24 cellular contexts compared by ENCODE assay signal in genomic region chr2:241632478-241633325, GRCh38. TPM values are rescaled to one million over a fixed set of nuclear protein-coding genes. Genes with fewer than 3 reads are reported as not detected.
DNase-seq lines count a peak whose midpoint lies in the region; ATAC-seq, FAIRE-seq and TF ChIP-seq lines count a peak whose summit lies in the region.
"Had no signal": no experiment of that assay in that cellular context is flagged by ENCODE, and none has a peak within 500 bp of the region (broad histone marks: within the 10 kb centered on the region; RNA-seq: fewer than 3 reads in every experiment).

No MANE protein-coding gene starts in this region.

- H3K27me3 ChIP-seq in HepG2 (ENCODE audit: control insufficient read depth in 1 of 2, insufficient read depth in 2 of 2, low read length in 2 of 2) (no peaks in the 10 kb centered on the region; a peak in 1 of 5 replicates), right lobe of liver (no peaks in the 10 kb centered on the region)

- H3K9me3 ChIP-seq in HepG2 (ENCODE audit: low read length), result no peaks in the 10 kb centered on the region
- H3K9me3 ChIP-seq in right lobe of liver, result no peaks in the 10 kb centered on the region
- no peaks in the 10 kb centered on the region for H3K9me3 ChIP-seq in kidney (ENCODE audit: control insufficient read depth in 1 of 2, low read length in 2 of 2)
- H3K9me3 ChIP-seq: A549, Caco-2 had no signal

- H3K4me1 ChIP-seq in HepG2 (ENCODE audit: insufficient read depth, low read length), result peaks cover 16% of the 10 kb centered on the region
- H3K4me1 ChIP-seq in right lobe of liver, result peaks cover 0 to 10% (median 0%) of the 10 kb centered on the region in 4 donors
- H3K4me1 ChIP-seq in kidney (ENCODE audit: control insufficient read depth in 1 of 2, insufficient read depth in 1 of 2, low read depth in 1 of 2, low read length in 2 of 2), result peaks cover 6 to 14% of the 10 kb centered on the region in 2 donors
- H3K4me1 ChIP-seq: Caco-2 had no signal

- no peak for ATAC-seq in HepG2
- ATAC-seq in right lobe of liver, result no peak
- no peak for ATAC-seq in HG03565 (IDR thresholded peaks at IDR 0.05; ENCODE audit: unreplicated experiment)
- ATAC-seq: A549, Panc1, T-cell had no signal

- no peak overlapping the region for H2AFZ ChIP-seq in HepG2 (ENCODE audit: low read length)

- H3K9ac ChIP-seq in HepG2 (ENCODE audit: insufficient read depth, low read depth, low read length) (no peak overlapping the region), kidney (ENCODE audit: low read length in 2 of 2) (no peak overlapping the region)

- no peak overlapping the region for H3K4me2 ChIP-seq in HepG2 (ENCODE audit: low read depth, low read length)
- H3K4me2 ChIP-seq: A549 had no signal

- no peak overlapping the region for H3K27ac ChIP-seq in HepG2 (ENCODE audit: extremely low read length, insufficient read depth, low read length)
- no peak overlapping the region for H3K27ac ChIP-seq in right lobe of liver
- no peak overlapping the region for H3K27ac ChIP-seq in kidney (ENCODE audit: low read depth in 2 of 2, low read length in 2 of 2)
- H3K27ac ChIP-seq: A549, RWPE1 had no signal

- no peak overlapping the region for H3K4me3 ChIP-seq in HepG2 (replicated peaks in 1 of 3; ENCODE audit: insufficient read depth in 1 of 3, low read depth in 2 of 3, low read length in 3 of 3)
- H3K4me3 ChIP-seq in right lobe of liver, result no peak overlapping the region
- H3K4me3 ChIP-seq in kidney (ENCODE audit: low read length in 2 of 2), result no peak overlapping the region
- H3K4me3 ChIP-seq: A549 had no signal

- WGBS in HepG2 (ENCODE audit: low lambda C conversion rate), result 98% methylated on average over 39 of the region's 39 CpGs
- 92% methylated on average over 21 of the region's 39 CpGs for WGBS in right lobe of liver (ENCODE audit: insufficient coverage, low coverage, low lambda C conversion rate, missing lambda C conversion rate)

- intact Hi-C loops in HepG2 (cut with micrococcal nuclease; ENCODE audit: unreplicated experiment), result no loop called here
- intact Hi-C loops in right lobe of liver (cut with DNase I), result no loop called here
- intact Hi-C loops in kidney (cut with DNase I), result no loop called here

- POLR2A ChIA-PET in HepG2 (lab: Yijun Ruan, JAX), result interaction anchor here (1.6 kb wide), 1 partner anchor 22 kb away, joined by 3 read pairs; no protein-coding TSS in a partner anchor

- no peak for DNase-seq in HepG2 (ENCODE audit: low spot score)
- DNase-seq in right lobe of liver, result no peak
- DNase-seq in NCI-H510A treated with DMSO at 0.1 percent for 48 hours (lab: John Stamatoyannopoulos, UW), result peak; percentile 91
- DNase-seq in kidney, result peak; percentile 62
- no peak for DNase-seq in midbrain (lab: John Stamatoyannopoulos, UW)
- no peak for DNase-seq in DMS 273 (lab: John Stamatoyannopoulos, UW; ENCODE audit: unreplicated experiment)
- DNase-seq: AML-193; C1 segment of cervical spinal cord; Caco-2; CD4-positive, alpha-beta memory T cell; GOT3; HCEC 1CT; NCI-H1048; NCI-H1436 treated with DMSO at 0.1 percent for 48 hours; NCI-H2029; NCI-H2171 treated with DMSO at 0.1 percent for 48 hours; NCI-H526; NCI-H82; SHP77; T-cell had no signal

- peaks cover 2% of the 10 kb centered on the region for H4K20me1 ChIP-seq in HepG2 (ENCODE audit: insufficient read depth, low read length)

- H3K79me2 ChIP-seq in HepG2 (ENCODE audit: insufficient read depth, low read length), result peaks cover 76% of the 10 kb centered on the region

- FAIRE-seq in HepG2 (lab: Jason Lieb, UNC) (no peak), kidney (lab: Jason Lieb, UNC) (no peak)
- FAIRE-seq: A549 had no signal

- TF ChIP-seq POLR2A in HepG2 (IDR thresholded peaks at IDR 0.05; ENCODE audit: insufficient read depth in 1 of 2, low read depth in 2 of 2, low read length in 2 of 2), result no peak
- TF ChIP-seq POLR2A in right lobe of liver (IDR thresholded peaks at IDR 0.05), result no peak

- BruUV-seq in HepG2 (replicated peaks; lab: Mats Ljungman, UMichigan), result no TSS peak

- H3K36me3 ChIP-seq in HepG2 (replicated peaks in 1 of 2; ENCODE audit: control insufficient read depth in 1 of 2, insufficient read depth in 2 of 2, low read length in 2 of 2) (peaks cover 20 to 62% of the 10 kb centered on the region in 2 experiments), right lobe of liver (peaks cover 0 to 38% (median 16%) of the 10 kb centered on the region in 4 donors), kidney (ENCODE audit: control insufficient read depth in 1 of 2, insufficient read depth in 2 of 2, low read length in 2 of 2) (peaks cover 6 to 14% of the 10 kb centered on the region in 2 donors)

- CTCF ChIA-PET in HepG2 (lab: Yijun Ruan, JAX; ENCODE audit: low intra/inter-chr PET ratio, low total read pairs), result no interaction called here

- in situ Hi-C loops in HepG2 (cut with HindIII; ENCODE audit: extremely low pct_ligation_motif_present, low pct_unique_long_range_greater_than_20kb), result loop anchor here (25.0 kb wide), 1 partner anchor 770 kb away; the partner anchor contains the start of gene AGXT

- TF ChIP-seq EP300 in HepG2 (IDR thresholded peaks at IDR 0.05; ENCODE audit: low read depth in 2 of 2, low read length in 2 of 2) (no peak), HepG2 (CRISPR knock-in tag; IDR thresholded peaks at IDR 0.05; ENCODE audit: borderline replicate concordance) (no peak)

- no peak for TF ChIP-seq RAD21 in HepG2 (CRISPR knock-in tag; IDR thresholded peaks at IDR 0.05)

- no peak for TF ChIP-seq CTCF in HepG2 (CRISPR knock-in tag; IDR thresholded peaks at IDR 0.05)
- TF ChIP-seq CTCF in right lobe of liver (IDR thresholded peaks at IDR 0.05), result no peak
- TF ChIP-seq CTCF in kidney (IDR thresholded peaks at IDR 0.05; ENCODE audit: borderline replicate concordance, extremely low read depth, insufficient read depth), result no peak

RNA-seq across cellular contexts. Expression of gene THAP4, which starts 4.3 kb away (rescaled TPM):
- total RNA-seq in HepG2 (2016; rRNA removed; fragmentation: Illumina TruSeq; extraction: Trizol) (68.2 and 75.7 TPM in 2 replicates), right lobe of liver (10 to 100 TPM; 22.1 to 39.2 (median 25.0) TPM), kidney (68.0 TPM)
- 133 and 143 TPM in 2 replicates for total RNA-seq in HepG2 (2016; cell fraction: cytosol; rRNA removed; fragmentation: Illumina TruSeq; extraction: Trizol; ENCODE audit: low read depth)
- total RNA-seq in HepG2 (2016; cell fraction: insoluble cytoplasmic fraction; rRNA removed; fragmentation: Illumina TruSeq; extraction: Trizol), result 59.6 and 76.6 TPM in 2 replicates
- 167 and 184 TPM in 2 replicates for total RNA-seq in HepG2 (2016; cell fraction: membrane; rRNA removed; fragmentation: Illumina TruSeq; extraction: Trizol)
- total RNA-seq in HepG2 (2016; cell fraction: nucleus; rRNA removed; fragmentation: Illumina TruSeq; extraction: Trizol), result 30.7 and 35.8 TPM in 2 replicates
- polyA plus RNA-seq in HepG2 (2011; rRNA removed) (59.7 and 70.2 TPM in 2 replicates), kidney (ENCODE audit: insufficient read depth, low read depth, low replicate concordance) (184 TPM)
- 54.6 and 83.4 TPM in 2 replicates for polyA plus RNA-seq in HepG2 (2011; cell fraction: cytosol; rRNA removed)
- polyA plus RNA-seq in HepG2 (2011; cell fraction: nucleus; rRNA removed), result 44.5 and 45.2 TPM in 2 replicates
- polyA plus RNA-seq in HepG2 (2012), result 52.8 and 71.5 TPM in 2 replicates
- polyA plus RNA-seq in HepG2 (2016; cell fraction: cytosol; fragmentation: Illumina TruSeq; extraction: Trizol; ENCODE audit: low read depth), result 151 and 156 TPM in 2 replicates
- 70.7 and 84.7 TPM in 2 replicates for polyA plus RNA-seq in HepG2 (2016; cell fraction: insoluble cytoplasmic fraction; fragmentation: Illumina TruSeq; extraction: Trizol; ENCODE audit: low read depth)
- 183 and 195 TPM in 2 replicates for polyA plus RNA-seq in HepG2 (2016; cell fraction: membrane; fragmentation: Illumina TruSeq; extraction: Trizol; ENCODE audit: low read depth)
- polyA plus RNA-seq in HepG2 (2016; cell fraction: nucleus; fragmentation: Illumina TruSeq; extraction: Trizol; ENCODE audit: insufficient read depth, low read depth), result 54.6 and 58.8 TPM in 2 replicates
- polyA minus RNA-seq in HepG2 (2011; rRNA and poly(A)+ RNA removed; ENCODE audit: low replicate concordance), result 38.3 and 105 TPM in 2 replicates
- polyA minus RNA-seq in HepG2 (2011; cell fraction: cytosol; rRNA and poly(A)+ RNA removed), result 40.5 and 45.2 TPM in 2 replicates
- 18.9 and 20.6 TPM in 2 replicates for polyA minus RNA-seq in HepG2 (2011; cell fraction: nucleus; rRNA and poly(A)+ RNA removed)

RNA-seq across cellular contexts. Expression of gene ATG4B, which starts 4.8 kb away (rescaled TPM):
- total RNA-seq in HepG2 (2016; rRNA removed; fragmentation: Illumina TruSeq; extraction: Trizol) (95.5 and 96.3 TPM in 2 replicates), right lobe of liver (10 to 100 TPM; 20.6 to 49.8 (median 39.3) TPM), kidney (81.0 TPM)
- 36.7 and 38.3 TPM in 2 replicates for total RNA-seq in HepG2 (2016; cell fraction: cytosol; rRNA removed; fragmentation: Illumina TruSeq; extraction: Trizol; ENCODE audit: low read depth)
- 89.4 and 100 TPM in 2 replicates for total RNA-seq in HepG2 (2016; cell fraction: insoluble cytoplasmic fraction; rRNA removed; fragmentation: Illumina TruSeq; extraction: Trizol)
- total RNA-seq in HepG2 (2016; cell fraction: membrane; rRNA removed; fragmentation: Illumina TruSeq; extraction: Trizol), result 29.3 and 29.5 TPM in 2 replicates
- total RNA-seq in HepG2 (2016; cell fraction: nucleus; rRNA removed; fragmentation: Illumina TruSeq; extraction: Trizol), result 81.6 and 83.5 TPM in 2 replicates
- polyA plus RNA-seq in HepG2 (2011; rRNA removed) (239 and 300 TPM in 2 replicates), kidney (ENCODE audit: insufficient read depth, low read depth, low replicate concordance) (56.6 TPM)
- polyA plus RNA-seq in HepG2 (2011; cell fraction: cytosol; rRNA removed), result 143 and 145 TPM in 2 replicates
- polyA plus RNA-seq in HepG2 (2011; cell fraction: nucleus; rRNA removed), result 1,044 and 1,316 TPM in 2 replicates
- polyA plus RNA-seq in HepG2 (2012), result 190 and 212 TPM in 2 replicates
- 14.7 and 15.7 TPM in 2 replicates for polyA plus RNA-seq in HepG2 (2016; cell fraction: cytosol; fragmentation: Illumina TruSeq; extraction: Trizol; ENCODE audit: low read depth)
- polyA plus RNA-seq in HepG2 (2016; cell fraction: insoluble cytoplasmic fraction; fragmentation: Illumina TruSeq; extraction: Trizol; ENCODE audit: low read depth), result 75.1 and 104 TPM in 2 replicates
- polyA plus RNA-seq in HepG2 (2016; cell fraction: membrane; fragmentation: Illumina TruSeq; extraction: Trizol; ENCODE audit: low read depth), result 19.2 and 21.6 TPM in 2 replicates
- 244 TPM in 2 replicates for polyA plus RNA-seq in HepG2 (2016; cell fraction: nucleus; fragmentation: Illumina TruSeq; extraction: Trizol; ENCODE audit: insufficient read depth, low read depth)
- 85.8 and 275 TPM in 2 replicates for polyA minus RNA-seq in HepG2 (2011; rRNA and poly(A)+ RNA removed; ENCODE audit: low replicate concordance)
- polyA minus RNA-seq in HepG2 (2011; cell fraction: cytosol; rRNA and poly(A)+ RNA removed), result 75.1 and 78.1 TPM in 2 replicates
- polyA minus RNA-seq in HepG2 (2011; cell fraction: nucleus; rRNA and poly(A)+ RNA removed), result 203 and 244 TPM in 2 replicates

RNA-seq across cellular contexts. Expression of gene DTYMK, which starts 53.9 kb away (rescaled TPM):
- total RNA-seq in HepG2 (2016; rRNA removed; fragmentation: Illumina TruSeq; extraction: Trizol) (124 and 134 TPM in 2 replicates), right lobe of liver (10 to 100 TPM in 5 of 6 experiments, 1 to 10 TPM in 1; 9.9 to 21.5 (median 10.4) TPM), kidney (19.0 TPM)
- total RNA-seq in HepG2 (2016; cell fraction: cytosol; rRNA removed; fragmentation: Illumina TruSeq; extraction: Trizol; ENCODE audit: low read depth), result 63.0 and 77.3 TPM in 2 replicates
- 125 and 130 TPM in 2 replicates for total RNA-seq in HepG2 (2016; cell fraction: insoluble cytoplasmic fraction; rRNA removed; fragmentation: Illumina TruSeq; extraction: Trizol)
- total RNA-seq in HepG2 (2016; cell fraction: membrane; rRNA removed; fragmentation: Illumina TruSeq; extraction: Trizol), result 99.9 and 116 TPM in 2 replicates
- 56.0 and 67.3 TPM in 2 replicates for total RNA-seq in HepG2 (2016; cell fraction: nucleus; rRNA removed; fragmentation: Illumina TruSeq; extraction: Trizol)
- polyA plus RNA-seq in HepG2 (2011; rRNA removed) (39.5 and 57.5 TPM in 2 replicates), kidney (ENCODE audit: insufficient read depth, low read depth, low replicate concordance) (27.1 TPM)
- 30.6 and 53.2 TPM in 2 replicates for polyA plus RNA-seq in HepG2 (2011; cell fraction: cytosol; rRNA removed)
- 36.9 and 39.6 TPM in 2 replicates for polyA plus RNA-seq in HepG2 (2011; cell fraction: nucleus; rRNA removed)
- 29.8 and 41.3 TPM in 2 replicates for polyA plus RNA-seq in HepG2 (2012)
- 57.1 and 73.3 TPM in 2 replicates for polyA plus RNA-seq in HepG2 (2016; cell fraction: cytosol; fragmentation: Illumina TruSeq; extraction: Trizol; ENCODE audit: low read depth)
- polyA plus RNA-seq in HepG2 (2016; cell fraction: insoluble cytoplasmic fraction; fragmentation: Illumina TruSeq; extraction: Trizol; ENCODE audit: low read depth), result 98.3 and 102 TPM in 2 replicates
- polyA plus RNA-seq in HepG2 (2016; cell fraction: membrane; fragmentation: Illumina TruSeq; extraction: Trizol; ENCODE audit: low read depth), result 74.9 and 82.8 TPM in 2 replicates
- 101 and 105 TPM in 2 replicates for polyA plus RNA-seq in HepG2 (2016; cell fraction: nucleus; fragmentation: Illumina TruSeq; extraction: Trizol; ENCODE audit: insufficient read depth, low read depth)
- 26.4 and 34.1 TPM in 2 replicates for polyA minus RNA-seq in HepG2 (2011; rRNA and poly(A)+ RNA removed; ENCODE audit: low replicate concordance)
- polyA minus RNA-seq in HepG2 (2011; cell fraction: cytosol; rRNA and poly(A)+ RNA removed), result 11.1 and 15.5 TPM in 2 replicates
- polyA minus RNA-seq in HepG2 (2011; cell fraction: nucleus; rRNA and poly(A)+ RNA removed), result 13.2 and 17.9 TPM in 2 replicates

Comparison
In these comparisons a context has a peak if more than half of its experiments do, and no peak if none do; other contexts are left out.
1. DNase-seq: peak in NCI-H510A treated with DMSO at 0.1 percent for 48 hours (single experiment) and kidney (single experiment); none in HepG2 (single experiment), right lobe of liver (0 of 3), midbrain (single experiment) and DMS 273 (single experiment).